ENCODE assay signal across 8 cellular contexts in genomic region chr1:150971583-150972416, GRCh38. TPM values are rescaled to one million over a fixed set of nuclear protein-coding genes. Genes with fewer than 3 reads are reported as not detected.
A peak's percentile ranks its signal among the peaks of the same experiment; 100 is the strongest.
DNase-seq lines count a peak whose midpoint lies in the region; ATAC-seq and TF ChIP-seq lines count a peak whose summit lies in the region.

No MANE protein-coding gene starts in this region.

- DNase-seq in EH (ENCODE audit: low read depth), result peak; percentile 25
- no peak for DNase-seq in Panc1 (ENCODE audit: low read depth, low spot score)
- peak; percentile 38 to 43 for DNase-seq in erythroblast (lab: John Stamatoyannopoulos, UW)
- peak; percentile 95 for DNase-seq in osteoblast (ENCODE audit: insufficient read length, low spot score, missing footprints)
- no peak for DNase-seq in NCI-H2171 (lab: John Stamatoyannopoulos, UW)
- no peak for DNase-seq in NCI-H2029 treated with DMSO at 0.1 percent for 48 hours (lab: John Stamatoyannopoulos, UW)
- DNase-seq in NCI-H1105 (lab: John Stamatoyannopoulos, UW), result no peak

- H3K4me3 ChIP-seq in Panc1 (ENCODE audit: low read depth in 2 of 2, low read length in 2 of 2), result peak overlapping the region; percentile 81 to 89
- H3K4me3 ChIP-seq in osteoblast (ENCODE audit: insufficient read depth, low read length), result peak overlapping the region; percentile 95

- H3K27ac ChIP-seq in Panc1 (ENCODE audit: low read length) (peak overlapping the region; percentile 96), osteoblast (ENCODE audit: low read depth, low read length) (peak overlapping the region; percentile 69)

- TF ChIP-seq POLR2A in erythroblast (IDR thresholded peaks at IDR 0.05; ENCODE audit: low read length), result no peak

- H3K27me3 ChIP-seq in Panc1 (ENCODE audit: control insufficient read depth, insufficient read depth, low read length) (no peaks in the 10 kb centered on the region), osteoblast (ENCODE audit: insufficient read depth, low read length) (no peaks in the 10 kb centered on the region)

- H3K9me3 ChIP-seq in Panc1 (ENCODE audit: control insufficient read depth, insufficient read depth, low read depth, low read length) (no peaks in the 10 kb centered on the region), osteoblast (ENCODE audit: low read depth, low read length) (no peaks in the 10 kb centered on the region)

- no TSS peak for BruUV-seq in Panc1 (replicated peaks; lab: Mats Ljungman, UMichigan)

- H3K4me1 ChIP-seq in Panc1 (ENCODE audit: control insufficient read depth, insufficient read depth, low read length) (peaks cover 45% of the 10 kb centered on the region), osteoblast (ENCODE audit: insufficient read depth, low read length) (peaks cover 35% of the 10 kb centered on the region)

- H3K36me3 ChIP-seq in Panc1 (ENCODE audit: control insufficient read depth, insufficient read depth, low read length) (peaks cover 20% of the 10 kb centered on the region), osteoblast (ENCODE audit: insufficient read depth, low read length) (peaks cover 21% of the 10 kb centered on the region)

- peaks cover 75% of the 10 kb centered on the region for H3K79me2 ChIP-seq in osteoblast (ENCODE audit: insufficient read depth, low read length)

- CTCF ChIA-PET in Panc1 (lab: Charles Lee), result no interaction called here

- no peak overlapping the region for H2AFZ ChIP-seq in osteoblast (ENCODE audit: low read length)

- TF ChIP-seq CTCF in Panc1 (IDR thresholded peaks at IDR 0.05) (no peak), osteoblast (IDR thresholded peaks at IDR 0.05; ENCODE audit: extremely low read depth, low read depth, low read length) (peak; percentile 29)

- H3K4me2 ChIP-seq in osteoblast (ENCODE audit: insufficient read depth, low read length), result peak overlapping the region; percentile 98

- POLR2A ChIA-PET in Panc1 (lab: Charles Lee), result no interaction called here

- no peak for ATAC-seq in Panc1
- no peak for ATAC-seq in HG02588 (IDR thresholded peaks at IDR 0.05; ENCODE audit: unreplicated experiment)

- intact Hi-C loops in Panc1 (cut with micrococcal nuclease; ENCODE audit: unreplicated experiment), result no loop called here

- peaks cover 57% of the 10 kb centered on the region for H4K20me1 ChIP-seq in osteoblast (ENCODE audit: insufficient read depth, low read length)

- in situ Hi-C loops in Panc1 (cut with HindIII; ENCODE audit: low pct_unique_long_range_greater_than_20kb, low sequenced_read_pairs), result no loop called here

RNA-seq across cellular contexts. Expression of gene CERS2, which starts 2.8 kb away (rescaled TPM):
- total RNA-seq in Panc1 (2021; ENCODE audit: unreplicated experiment), result 348 TPM
- polyA plus RNA-seq in Panc1 (2012; ENCODE audit: insufficient read length), result 277 TPM
- total RNA-seq in osteoblast, result 159 and 164 TPM in 2 replicates

RNA-seq across cellular contexts. Expression of gene ANXA9, which starts 10.3 kb away (rescaled TPM):
- total RNA-seq in Panc1 (2021; ENCODE audit: unreplicated experiment), result 1.2 TPM
- 2.2 TPM for polyA plus RNA-seq in Panc1 (2012; ENCODE audit: insufficient read length)
- total RNA-seq in osteoblast, result under 0.01 TPM in 2 replicates

RNA-seq across cellular contexts. Expression of gene MINDY1, which starts 34.9 kb away (rescaled TPM):
- 15.8 TPM for total RNA-seq in Panc1 (2021; ENCODE audit: unreplicated experiment)
- 19.1 TPM for polyA plus RNA-seq in Panc1 (2012; ENCODE audit: insufficient read length)
- 17.1 and 18.1 TPM in 2 replicates for total RNA-seq in osteoblast

RNA-seq across cellular contexts. Expression of gene PRUNE1, which starts 36.4 kb away (rescaled TPM):
- total RNA-seq in Panc1 (2021; ENCODE audit: unreplicated experiment) (16.2 TPM), osteoblast (8.3 and 11.6 TPM in 2 replicates)
- polyA plus RNA-seq in Panc1 (2012; ENCODE audit: insufficient read length), result 15.3 TPM

RNA-seq across cellular contexts. Expression of gene SETDB1, which starts 45.6 kb away (rescaled TPM):
- total RNA-seq in Panc1 (2021; ENCODE audit: unreplicated experiment), result 43.3 TPM
- 25.4 TPM for polyA plus RNA-seq in Panc1 (2012; ENCODE audit: insufficient read length)
- 38.0 and 42.3 TPM in 2 replicates for total RNA-seq in osteoblast

Comparison
In these comparisons a context has a peak if more than half of its experiments do, and no peak if none do; other contexts are left out.
1. DNase-seq: peak in EH (single experiment), erythroblast (2 of 2) and osteoblast (single experiment); none in Panc1 (single experiment), NCI-H2171 (single experiment), NCI-H2029 treated with DMSO at 0.1 percent for 48 hours (single experiment) and NCI-H1105 (single experiment).